ENCODE assay signal across 10 cellular contexts in the genomic region with DNA sequence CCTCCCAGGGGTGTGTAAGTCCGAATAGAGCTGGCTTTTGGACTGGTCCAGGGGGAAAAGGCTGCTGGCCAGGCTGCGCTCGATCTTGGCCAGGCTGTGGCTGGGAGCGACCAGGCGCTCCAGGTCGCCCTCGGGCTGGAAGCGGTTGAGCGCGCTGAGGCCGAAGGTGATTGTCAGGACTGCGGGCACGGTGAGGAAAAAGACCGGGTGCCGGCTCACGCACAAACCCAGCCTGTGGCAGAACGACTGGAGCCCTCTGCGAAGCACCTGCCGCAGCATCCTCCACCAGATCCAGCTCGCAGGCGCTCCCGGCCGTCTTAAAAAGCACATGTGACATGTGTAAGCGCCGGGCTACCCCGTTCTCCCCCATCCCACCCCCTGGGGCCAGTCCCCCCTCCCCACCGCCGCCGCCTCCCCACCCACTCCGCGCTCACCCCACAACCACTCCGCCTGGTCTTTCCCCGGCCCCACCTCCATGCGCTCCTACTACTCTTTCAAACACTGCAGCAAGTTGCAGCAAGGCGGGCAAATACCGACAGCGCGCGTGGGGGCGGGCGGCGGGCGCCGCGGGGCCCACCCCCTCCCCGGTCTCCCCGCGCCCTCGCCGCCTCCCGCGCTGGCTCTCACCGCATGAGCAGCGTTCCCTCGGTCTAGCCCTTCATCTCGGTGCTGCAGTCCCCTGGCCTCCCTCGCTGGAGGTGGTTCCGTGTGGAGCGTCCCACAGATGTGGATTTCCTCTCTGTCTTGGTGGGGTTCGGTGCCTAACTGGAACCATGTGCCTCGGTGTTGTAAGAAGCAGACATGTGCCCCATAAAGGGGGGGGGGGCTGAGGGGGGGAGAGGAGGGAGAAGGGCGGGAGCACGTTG. TPM values are rescaled to one million over a fixed set of nuclear protein-coding genes. Genes with fewer than 3 reads are reported as not detected.
DNase-seq lines count a peak whose midpoint lies in the region; ATAC-seq and TF ChIP-seq lines count a peak whose summit lies in the region.
"Had no signal": no experiment of that assay in that cellular context is flagged by ENCODE, and none has a peak within 500 bp of the region (broad histone marks: within the 10 kb centered on the region; RNA-seq: fewer than 3 reads in every experiment).

No MANE protein-coding gene starts in this region.

- H3K4me3 ChIP-seq in astrocyte of the cerebellum (ENCODE audit: low read depth, low read length) = peak overlapping the region; percentile 23
- H3K4me3 ChIP-seq in iPS-20b (ENCODE audit: low read length) = peak overlapping the region; percentile 65
- H3K4me3 ChIP-seq in suprapubic skin = peak overlapping the region; percentile 42

- H3K4me3 Mint-ChIP-seq in activated naive CD4-positive, alpha-beta T cell treated with anti-CD3 and anti-CD28 coated beads, Interleukin-2, amount 10 ng/mL, durations not matched to agents 7 days and 5 days = no peak overlapping the region

- peaks cover 22% of the 10 kb centered on the region for H3K27me3 Mint-ChIP-seq in activated naive CD4-positive, alpha-beta T cell treated with anti-CD3 and anti-CD28 coated beads, Interleukin-2, amount 10 ng/mL, durations not matched to agents 7 days and 5 days

- no peak for TF ChIP-seq POLR2A in suprapubic skin (IDR thresholded peaks at IDR 0.05)

- H3K4me1 Mint-ChIP-seq in activated naive CD4-positive, alpha-beta T cell treated with anti-CD3 and anti-CD28 coated beads, Interleukin-2, amount 10 ng/mL, durations not matched to agents 7 days and 5 days = no peaks in the 10 kb centered on the region

- CTCF ChIA-PET in activated naive CD4-positive, alpha-beta T cell treated with anti-CD3 and anti-CD28 coated beads, Interleukin-2, amount 10 ng/mL, durations not matched to agents 7 days and 5 days (lab: Charles Lee) = no interaction called here

- whole genome bisulfite sequencing in suprapubic skin = 7% methylated on average over 51 of the region's 63 CpGs

- DNase-seq in DMS53 (lab: John Stamatoyannopoulos, UW) (peak; percentile 68), DMS53 treated with DMSO at 0.1 percent for 48 hours (lab: John Stamatoyannopoulos, UW; ENCODE audit: unreplicated experiment) (no peak), astrocyte of the cerebellum (ENCODE audit: low read depth) (no peak), suprapubic skin (ENCODE audit: low spot score in 2 of 2) (no peak)
- DNase-seq in activated naive CD4-positive, alpha-beta T cell treated with anti-CD3 and anti-CD28 coated beads, Interleukin-2, amount 10 ng/mL, durations not matched to agents 7 days and 5 days = no peak
- no peak for DNase-seq in central memory CD4-positive, alpha-beta T cell
- DNase-seq: NCI-H1092 treated with DMSO at 0.1 percent for 48 hours had no signal

- no peak overlapping the region for H3K27ac Mint-ChIP-seq in activated naive CD4-positive, alpha-beta T cell treated with anti-CD3 and anti-CD28 coated beads, Interleukin-2, amount 10 ng/mL, durations not matched to agents 7 days and 5 days

- H3K27me3 ChIP-seq in iPS-20b (ENCODE audit: insufficient read depth, low read length) (peaks cover 43% of the 10 kb centered on the region), suprapubic skin (peaks cover 25% of the 10 kb centered on the region)

- no peaks in the 10 kb centered on the region for H3K36me3 ChIP-seq in iPS-20b (ENCODE audit: insufficient read depth, low read depth, low read length)
- H3K36me3 ChIP-seq in suprapubic skin = no peaks in the 10 kb centered on the region

- no peak overlapping the region for H3K9ac ChIP-seq in iPS-20b (ENCODE audit: low read depth, low read length)

- no peak for TF ChIP-seq EP300 in suprapubic skin (IDR thresholded peaks at IDR 0.05)

- H3K4me1 ChIP-seq in iPS-20b (ENCODE audit: insufficient read depth, low read length) (peaks cover 4% of the 10 kb centered on the region; the same call in 1 of the 2 replicates), suprapubic skin (peaks cover 16% of the 10 kb centered on the region)

- in situ Hi-C loops in astrocyte of the cerebellum (cut with HindIII; ENCODE audit: low sequenced_read_pairs) = no loop called here

- no peaks in the 10 kb centered on the region for H3K36me3 Mint-ChIP-seq in activated naive CD4-positive, alpha-beta T cell treated with anti-CD3 and anti-CD28 coated beads, Interleukin-2, amount 10 ng/mL, durations not matched to agents 7 days and 5 days

- H3K9me3 ChIP-seq in iPS-20b (ENCODE audit: insufficient read depth, low read depth, low read length) (no peaks in the 10 kb centered on the region), suprapubic skin (no peaks in the 10 kb centered on the region)

- no peak overlapping the region for H3K27ac ChIP-seq in iPS-20b (ENCODE audit: low read length)
- H3K27ac ChIP-seq in suprapubic skin = no peak overlapping the region
- H3K27ac ChIP-seq: 22Rv1 had no signal

- ATAC-seq in GM19395 (IDR thresholded peaks at IDR 0.05; ENCODE audit: unreplicated experiment) = no peak

- H3K9me3 Mint-ChIP-seq in activated naive CD4-positive, alpha-beta T cell treated with anti-CD3 and anti-CD28 coated beads, Interleukin-2, amount 10 ng/mL, durations not matched to agents 7 days and 5 days = no peaks in the 10 kb centered on the region

- TF ChIP-seq CTCF in astrocyte of the cerebellum (IDR thresholded peaks at IDR 0.05; ENCODE audit: low read depth, low read length, missing control alignments) (no peak), suprapubic skin (IDR thresholded peaks at IDR 0.05) (no peak)

RNA-seq across cellular contexts. Expression of a gene that starts 42.4 kb away (rescaled TPM):
- total RNA-seq in suprapubic skin = under 1 TPM in 2 of 4 donors, not detected in 2; 0.47 to 0.64 TPM
